Comparison of ENCODE assay signal across 1 cellular context in genomic region chr13:90732049-90732448, GRCh38.
TF ChIP-seq lines count a peak whose summit lies in the region.

No MANE protein-coding gene starts in this region.

TF ChIP-seq in SK-N-SH treated with all-trans-retinoic acid at 6 μM for 48 hours, 23 proteins besides CTCF, POLR2A, EP300 and RAD21 (continued from another document):
- TF ChIP-seq, protein P1, sequence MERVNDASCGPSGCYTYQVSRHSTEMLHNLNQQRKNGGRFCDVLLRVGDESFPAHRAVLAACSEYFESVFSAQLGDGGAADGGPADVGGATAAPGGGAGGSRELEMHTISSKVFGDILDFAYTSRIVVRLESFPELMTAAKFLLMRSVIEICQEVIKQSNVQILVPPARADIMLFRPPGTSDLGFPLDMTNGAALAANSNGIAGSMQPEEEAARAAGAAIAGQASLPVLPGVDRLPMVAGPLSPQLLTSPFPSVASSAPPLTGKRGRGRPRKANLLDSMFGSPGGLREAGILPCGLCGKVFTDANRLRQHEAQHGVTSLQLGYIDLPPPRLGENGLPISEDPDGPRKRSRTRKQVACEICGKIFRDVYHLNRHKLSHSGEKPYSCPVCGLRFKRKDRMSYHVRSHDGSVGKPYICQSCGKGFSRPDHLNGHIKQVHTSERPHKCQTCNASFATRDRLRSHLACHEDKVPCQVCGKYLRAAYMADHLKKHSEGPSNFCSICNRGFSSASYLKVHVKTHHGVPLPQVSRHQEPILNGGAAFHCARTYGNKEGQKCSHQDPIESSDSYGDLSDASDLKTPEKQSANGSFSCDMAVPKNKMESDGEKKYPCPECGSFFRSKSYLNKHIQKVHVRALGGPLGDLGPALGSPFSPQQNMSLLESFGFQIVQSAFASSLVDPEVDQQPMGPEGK (CRISPR knock-in tag; IDR thresholded peaks at IDR 0.05; ENCODE audit: borderline replicate concordance), result no peak
- TF ChIP-seq POU6F1 (CRISPR knock-in tag; IDR thresholded peaks at IDR 0.05; ENCODE audit: borderline replicate concordance, low read depth) (no peak), OSR1 (CRISPR knock-in tag; IDR thresholded peaks at IDR 0.05) (no peak), SNAI2 (CRISPR knock-in tag; IDR thresholded peaks at IDR 0.05) (no peak), ISL1 (CRISPR knock-in tag; IDR thresholded peaks at IDR 0.05) (no peak), ARNTL (CRISPR knock-in tag; IDR thresholded peaks at IDR 0.05; ENCODE audit: borderline replicate concordance, low read depth) (no peak), TSHZ2 (CRISPR knock-in tag; IDR thresholded peaks at IDR 0.05) (no peak), GLIS3 (CRISPR knock-in tag; IDR thresholded peaks at IDR 0.05) (no peak)
